7 cellular contexts compared by ENCODE assay signal in genomic region chr10:93997546-93997945, GRCh38. TPM values are rescaled to one million over a fixed set of nuclear protein-coding genes. Genes with fewer than 3 reads are reported as not detected.
"Had no signal": no experiment of that assay in that cellular context is flagged by ENCODE, and none has a peak within 500 bp of the region (broad histone marks: within the 10 kb centered on the region; RNA-seq: fewer than 3 reads in every experiment).

No MANE protein-coding gene starts in this region.

- H3K9me3 Mint-ChIP-seq: GM23338, H9, HFFc6 had no signal

- H3K4me2 ChIP-seq: GM23338 had no signal

- H3K4me3 Mint-ChIP-seq: GM23338, H9, HFFc6, IgD-negative memory B cell had no signal

- H3K27ac Mint-ChIP-seq: GM23338, H9, HFFc6, IgD-negative memory B cell had no signal

- ATAC-seq: GM23338, HCT116, HepG2 had no signal

- H3K4me3 ChIP-seq: GM23338 had no signal

- H2AFZ ChIP-seq: GM23338 had no signal

- H3K27ac ChIP-seq: HL-60 had no signal

- DNase-seq: H9, HFFc6 had no signal

RNA-seq across cellular contexts. Expression of gene PLCE1, which starts 3.8 kb away (rescaled TPM):
- polyA plus RNA-seq: HepG2 had no signal
